In the genomic region with DNA sequence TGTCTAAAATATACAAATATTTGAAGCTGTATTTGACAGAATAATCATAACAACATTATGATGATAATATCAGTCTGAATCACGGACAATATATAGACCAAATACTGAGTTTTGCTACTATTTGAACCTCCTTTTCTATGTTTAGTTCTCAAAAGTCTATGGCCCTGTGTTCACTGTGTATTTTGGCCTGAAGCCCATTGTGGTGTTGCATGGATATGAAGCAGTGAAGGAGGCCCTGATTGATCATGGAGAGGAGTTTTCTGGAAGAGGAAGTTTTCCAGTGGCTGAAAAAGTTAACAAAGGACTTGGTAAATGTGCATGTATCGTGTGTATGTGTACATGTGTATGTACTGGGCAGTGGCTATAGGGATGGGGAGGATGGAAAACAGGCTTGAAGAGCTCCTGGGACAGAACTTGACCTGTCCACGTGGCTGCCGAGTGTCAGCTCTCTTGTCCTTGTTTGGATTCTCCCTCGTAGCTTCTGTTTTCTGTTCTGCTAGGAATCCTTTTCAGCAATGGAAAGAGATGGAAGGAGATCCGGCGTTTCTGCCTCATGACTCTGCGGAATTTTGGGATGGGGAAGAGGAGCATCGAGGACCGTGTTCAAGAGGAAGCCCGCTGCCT, we compare ENCODE assay signal across 25 cellular contexts. TPM values are rescaled to one million over a fixed set of nuclear protein-coding genes. Genes with fewer than 3 reads are reported as not detected.
"Had no signal": no experiment of that assay in that cellular context is flagged by ENCODE, and none has a peak within 500 bp of the region (broad histone marks: within the 10 kb centered on the region; RNA-seq: fewer than 3 reads in every experiment).

No MANE protein-coding gene starts in this region.

- H3K27me3 ChIP-seq: esophagus squamous epithelium, ovary, suprapubic skin, thyroid gland, upper lobe of left lung, uterus had no signal

- H3K4me3 ChIP-seq: esophagus squamous epithelium, gastroesophageal sphincter, ovary, smooth muscle cell, suprapubic skin, thyroid gland, upper lobe of left lung, uterus had no signal

- H3K9me3 ChIP-seq: esophagus squamous epithelium, suprapubic skin, thyroid gland had no signal

- H3K36me3 ChIP-seq: gastroesophageal sphincter, ovary, suprapubic skin, thyroid gland, upper lobe of left lung, uterus had no signal

- H3K4me1 ChIP-seq: gastroesophageal sphincter, suprapubic skin, thyroid gland, upper lobe of left lung, uterus had no signal

- ATAC-seq: gastroesophageal sphincter; left cardiac atrium; natural killer cell; right cardiac atrium; stimulated activated effector memory CD8-positive, alpha-beta T cell treated with anti-CD3 and anti-CD28 coated beads, Interleukin-12 subunit alpha, Interleukin-12 subunit beta, amount 100 ng/mL, for 72 hours; stimulated activated naive CD8-positive, alpha-beta T cell treated with anti-CD3 and anti-CD28 coated beads, Interleukin-15, Interleukin-2, amounts not matched to agents 100 U/mL and 50 U/mL, for 24 hours had no signal

- DNase-seq: esophagus squamous epithelium; foreskin fibroblast; glutamatergic neuron; immature natural killer cell; kidney; left cardiac atrium; mammary epithelial cell; natural killer cell; nucleus accumbens; ovary; right cardiac atrium; stimulated activated CD4-positive, alpha-beta T cell treated with anti-CD3 and anti-CD28 coated beads, Interleukin-2, amount 100 ng/mL, for 48 hours; stimulated activated naive CD8-positive, alpha-beta T cell treated with anti-CD3 and anti-CD28 coated beads, Interleukin-15, Interleukin-2, amounts not matched to agents 100 U/mL and 50 U/mL, for 24 hours; thyroid gland; upper lobe of left lung; uterus had no signal

RNA-seq across cellular contexts. Expression of a gene that starts 4.2 kb away (rescaled TPM):
- total RNA-seq: epithelial cell of proximal tubule, mammary epithelial cell, mononuclear cell, myocyte, natural killer cell, neural crest cell, posterior vena cava, right cardiac atrium, thyroid gland, uterus had no signal
